8 cellular contexts compared by ENCODE assay signal in genomic region chr15:91224750-91225380, GRCh38.
DNase-seq lines count a peak whose midpoint lies in the region; ATAC-seq and TF ChIP-seq lines count a peak whose summit lies in the region.

No MANE protein-coding gene starts in this region.

- H3K27me3 ChIP-seq in BE2C, result peaks cover 12% of the 10 kb centered on the region
- H3K27me3 ChIP-seq in lung (ENCODE audit: control insufficient read depth, insufficient read depth), result no peaks in the 10 kb centered on the region

- H3K36me3 ChIP-seq in BE2C (no peaks in the 10 kb centered on the region), lung (ENCODE audit: control insufficient read depth in 2 of 2, insufficient read depth in 2 of 2, low read length in 2 of 2) (no peaks in the 10 kb centered on the region)

- H3K27ac ChIP-seq in lung (ENCODE audit: low read depth in 1 of 2, low read length in 1 of 2), result no peak overlapping the region

- H3K9me3 ChIP-seq in BE2C (no peaks in the 10 kb centered on the region), lung (ENCODE audit: control insufficient read depth in 2 of 2, insufficient read depth in 1 of 2, low read length in 1 of 2) (no peaks in the 10 kb centered on the region)

- H3K4me3 ChIP-seq in BE2C (ENCODE audit: low read depth, low read length) (no peak overlapping the region), lung (no peak overlapping the region)

- TF ChIP-seq CTCF in BE2C (IDR thresholded peaks at IDR 0.05; ENCODE audit: low read depth, low read length), result peak; percentile 93
- peak; percentile 30 for TF ChIP-seq CTCF in GM20000 (IDR thresholded peaks at IDR 0.05; ENCODE audit: extremely low read depth, missing control alignments)
- TF ChIP-seq CTCF in lung (IDR thresholded peaks at IDR 0.05; ENCODE audit: control extremely low read depth, extremely low read depth), result peak; percentile 43

- 61 to 64% methylated on average over 7 of the region's 7 CpGs for WGBS in lung, 2 donors

- DNase-seq in BE2C (peak; percentile 18), GM20000 (ENCODE audit: low spot score) (peak; percentile 59), NCI-H345 treated with DMSO at 0.1 percent for 48 hours (lab: John Stamatoyannopoulos, UW; ENCODE audit: unreplicated experiment) (peak; percentile 36), cerebellar cortex (ENCODE audit: low spot score) (peak; percentile 67), lung (ENCODE audit: low spot score) (no peak)

- H3K4me1 ChIP-seq in BE2C, result no peaks in the 10 kb centered on the region
- no peaks in the 10 kb centered on the region for H3K4me1 ChIP-seq in lung (ENCODE audit: control insufficient read depth in 2 of 2, insufficient read depth in 2 of 2, low read length in 2 of 2)

- ATAC-seq in lung (ENCODE audit: insufficient read depth, low FRiP score), result no peak
- no peak for ATAC-seq in HG03342 (IDR thresholded peaks at IDR 0.05; ENCODE audit: unreplicated experiment)
- no peak for ATAC-seq in GM19455 (IDR thresholded peaks at IDR 0.05; ENCODE audit: unreplicated experiment)
- ATAC-seq in GM21360 (IDR thresholded peaks at IDR 0.05; ENCODE audit: unreplicated experiment), result no peak

Comparison
In these comparisons a context has a peak if more than half of its experiments do, and no peak if none do; other contexts are left out.
1. CTCF ChIP-seq: peak in every context shown above with its lines; median percentile 93 in BE2C; 43 in lung; 30 in GM20000.